In the genomic region with DNA sequence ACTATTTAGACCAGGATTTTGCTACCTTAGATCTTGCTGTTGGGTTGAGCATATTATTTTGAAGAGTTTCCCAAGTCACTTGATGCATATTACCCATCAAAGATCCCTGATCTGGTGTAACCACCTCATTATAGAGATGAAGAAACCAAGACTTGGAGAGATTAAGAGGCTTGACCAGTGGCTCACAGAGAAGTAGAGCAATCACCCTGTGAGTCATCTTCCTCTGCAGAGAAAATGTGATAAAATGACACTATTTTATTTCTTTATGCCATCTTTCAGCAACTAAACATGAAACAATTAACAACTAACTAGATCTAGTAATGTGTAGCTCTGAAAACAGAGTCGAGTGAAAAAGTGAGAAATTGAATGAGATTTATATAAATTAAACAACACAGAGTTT, we compare ENCODE assay signal across 22 cellular contexts.
"Had no signal": no experiment of that assay in that cellular context is flagged by ENCODE, and none has a peak within 500 bp of the region (broad histone marks: within the 10 kb centered on the region; RNA-seq: fewer than 3 reads in every experiment).

No MANE protein-coding gene starts in this region.

- H3K36me3 Mint-ChIP-seq: activated naive CD4-positive, alpha-beta T cell treated with anti-CD3 and anti-CD28 coated beads, Interleukin-2, amount 50 U/mL, for 24 hours; naive thymus-derived CD4-positive, alpha-beta T cell; type B pancreatic cell had no signal

- H3K4me3 ChIP-seq: body of pancreas, gastroesophageal sphincter, left ventricle myocardium inferior, mucosa of descending colon, ovary, right lobe of liver, spleen, suprapubic skin had no signal

- H3K4me1 ChIP-seq: body of pancreas, right lobe of liver, spleen had no signal

- H3K27me3 ChIP-seq: body of pancreas, gastroesophageal sphincter, ovary, right lobe of liver, spleen, suprapubic skin had no signal

- H3K27ac Mint-ChIP-seq: activated CD8-positive, alpha-beta T cell treated with anti-CD3 and anti-CD28 coated beads for 36 hours; activated naive CD4-positive, alpha-beta T cell treated with anti-CD3 and anti-CD28 coated beads, Interleukin-2, amount 50 U/mL, for 24 hours; naive thymus-derived CD4-positive, alpha-beta T cell; stimulated activated naive CD8-positive, alpha-beta T cell treated with anti-CD3 and anti-CD28 coated beads, Interleukin-15, Interleukin-2, amounts not matched to agents 100 ng/mL and 50 ng/mL, for 24 hours; T-helper 1 cell treated with Interleukin-12 subunit alpha and Interleukin-12 subunit beta and Interleukin-4 antibody, amounts not matched to agents 30 μg/mL and 1 μg/mL, for 36 hours; type B pancreatic cell had no signal

- DNase-seq: activated CD4-positive, alpha-beta T cell treated with anti-CD3 and anti-CD28 coated beads for 4 hours; activated CD8-positive, alpha-beta T cell treated with anti-CD3 and anti-CD28 coated beads for 36 hours; activated effector memory CD4-positive, alpha-beta T cell treated with anti-CD3 and anti-CD28 coated beads, Interleukin-2, amount 50 U/mL, for 16 hours; activated T-cell treated with anti-CD3 and anti-CD28 coated beads, Interleukin-2, amount 50 U/mL, for 4 hours; amygdala; body of pancreas; cortex of kidney; effector CD8-positive, alpha-beta T cell; kidney; left ventricle myocardium inferior; mucosa of descending colon; naive thymus-derived CD4-positive, alpha-beta T cell; ovary; right lobe of liver; spleen had no signal

- H3K36me3 ChIP-seq: gastroesophageal sphincter, left ventricle myocardium inferior, ovary, right lobe of liver, spleen, suprapubic skin had no signal

- H3K9me3 ChIP-seq: body of pancreas, gastroesophageal sphincter, left ventricle myocardium inferior, mucosa of descending colon, ovary, right lobe of liver, spleen, suprapubic skin had no signal

- H3K4me3 Mint-ChIP-seq: activated CD8-positive, alpha-beta T cell treated with anti-CD3 and anti-CD28 coated beads for 36 hours; activated naive CD4-positive, alpha-beta T cell treated with anti-CD3 and anti-CD28 coated beads, Interleukin-2, amount 50 U/mL, for 24 hours; activated T-cell treated with anti-CD3 and anti-CD28 coated beads, Interleukin-2, amount 50 U/mL, for 4 hours; naive thymus-derived CD4-positive, alpha-beta T cell; stimulated activated naive CD8-positive, alpha-beta T cell treated with anti-CD3 and anti-CD28 coated beads, Interleukin-15, Interleukin-2, amounts not matched to agents 100 ng/mL and 50 ng/mL, for 24 hours; T-helper 1 cell treated with Interleukin-12 subunit alpha and Interleukin-12 subunit beta and Interleukin-4 antibody, amounts not matched to agents 30 μg/mL and 1 μg/mL, for 36 hours; type B pancreatic cell had no signal

- H3K4me1 Mint-ChIP-seq: activated naive CD4-positive, alpha-beta T cell treated with anti-CD3 and anti-CD28 coated beads, Interleukin-2, amount 50 U/mL, for 24 hours had no signal

- H3K27ac ChIP-seq: body of pancreas, epithelial cell of prostate, ovary, right lobe of liver, spleen, suprapubic skin had no signal

- ATAC-seq: activated CD8-positive, alpha-beta T cell treated with anti-CD3 and anti-CD28 coated beads for 36 hours; activated T-cell treated with anti-CD3 and anti-CD28 coated beads, Interleukin-2, amount 50 U/mL, for 4 hours; body of pancreas; gastroesophageal sphincter; mucosa of descending colon; naive thymus-derived CD4-positive, alpha-beta T cell; right lobe of liver had no signal

- H3K9me3 Mint-ChIP-seq: activated CD8-positive, alpha-beta T cell treated with anti-CD3 and anti-CD28 coated beads for 36 hours; activated naive CD4-positive, alpha-beta T cell treated with anti-CD3 and anti-CD28 coated beads, Interleukin-2, amount 50 U/mL, for 24 hours; activated T-cell treated with anti-CD3 and anti-CD28 coated beads, Interleukin-2, amount 50 U/mL, for 4 hours; naive thymus-derived CD4-positive, alpha-beta T cell; stimulated activated naive CD8-positive, alpha-beta T cell treated with anti-CD3 and anti-CD28 coated beads, Interleukin-15, Interleukin-2, amounts not matched to agents 100 ng/mL and 50 ng/mL, for 24 hours; T-helper 1 cell treated with Interleukin-12 subunit alpha and Interleukin-12 subunit beta and Interleukin-4 antibody, amounts not matched to agents 30 μg/mL and 1 μg/mL, for 36 hours had no signal

- H3K27me3 Mint-ChIP-seq: type B pancreatic cell had no signal
